Comparison of ENCODE assay signal across 10 cellular contexts in the genomic region with DNA sequence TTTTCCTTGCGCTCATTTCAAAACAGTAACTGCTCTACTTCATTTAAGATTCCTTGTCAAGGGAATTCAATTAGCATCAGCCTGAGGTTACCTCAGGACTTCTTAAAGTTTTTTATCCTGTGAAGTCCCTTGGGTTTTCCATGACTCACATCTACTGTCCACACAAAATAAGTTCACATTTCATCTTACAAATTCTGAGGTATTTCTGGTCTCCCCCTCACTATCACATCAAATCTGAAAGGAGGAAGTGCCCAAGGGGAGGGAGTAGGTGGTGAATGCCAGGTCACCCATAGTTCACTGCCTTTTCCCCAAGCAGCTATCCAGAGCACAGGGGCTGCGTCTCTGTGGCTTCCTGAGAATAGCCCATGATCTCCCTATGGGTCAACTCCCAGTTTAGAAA.
DNase-seq lines count a peak whose midpoint lies in the region; ATAC-seq and TF ChIP-seq lines count a peak whose summit lies in the region.
"Had no signal": no experiment of that assay in that cellular context is flagged by ENCODE, and none has a peak within 500 bp of the region (broad histone marks: within the 10 kb centered on the region; RNA-seq: fewer than 3 reads in every experiment).

No MANE protein-coding gene starts in this region.

- H3K4me1 ChIP-seq in BLaER1 treated with 17β-estradiol and CSF1 and Interleukin-3, amounts not matched to agents 10 nM and 100 nM = peaks cover 5 to 12% (median 7%) of the 10 kb centered on the region in 10 experiments; a peak in 15 of 20 replicates
- H3K4me1 ChIP-seq in OCI-LY3 (ENCODE audit: low read length) (peaks cover 16% of the 10 kb centered on the region), heart right ventricle (peaks cover 0 to 23% (median 11%) of the 10 kb centered on the region in 9 donors), lower lobe of right lung (no peaks in the 10 kb centered on the region)

- H3K36me3 ChIP-seq in BLaER1 treated with 17β-estradiol and CSF1 and Interleukin-3, amounts not matched to agents 10 nM and 100 nM = no peaks in the 10 kb centered on the region
- H3K36me3 ChIP-seq in OCI-LY3 (replicated peaks; ENCODE audit: low read depth, low read length) = no peaks in the 10 kb centered on the region
- no peaks in the 10 kb centered on the region for H3K36me3 ChIP-seq in heart right ventricle
- no peaks in the 10 kb centered on the region for H3K36me3 ChIP-seq in lower lobe of right lung

- intact Hi-C loops in heart right ventricle (cut with DNase I) = loop anchor here in 1 of 10 donors (5.0 kb wide), 1 partner anchor 252 kb away; no protein-coding TSS in a partner anchor
- intact Hi-C loops in lower lobe of right lung (cut with DNase I) = no loop called here

- peak; percentile 10 to 55 for DNase-seq in heart right ventricle
- no peak for DNase-seq in NCI-H2171 treated with DMSO at 0.1 percent for 48 hours (lab: John Stamatoyannopoulos, UW)
- DNase-seq in lower lobe of right lung = no peak
- no peak for DNase-seq in 8988T
- DNase-seq: activated naive CD4-positive, alpha-beta T cell treated with anti-CD3 and anti-CD28 coated beads, Interleukin-2, amount 10 ng/mL, durations not matched to agents 7 days and 5 days; stimulated activated CD4-positive, alpha-beta T cell treated with anti-CD3 and anti-CD28 coated beads, Interleukin-2, amount 100 ng/mL, for 48 hours had no signal

- no peaks in the 10 kb centered on the region for H4K20me1 ChIP-seq in BLaER1 treated with 17β-estradiol and CSF1 and Interleukin-3, amounts not matched to agents 10 nM and 100 nM
- H4K20me1 ChIP-seq in OCI-LY3 (ENCODE audit: insufficient read depth, low read length) = no peaks in the 10 kb centered on the region

- H3K4me2 ChIP-seq in BLaER1 treated with 17β-estradiol and CSF1 and Interleukin-3, amounts not matched to agents 10 nM and 100 nM = peak overlapping the region in 10 of 11 experiments; percentile 1 to 45 (median 16); a peak in 12 of 22 replicates
- H3K4me2 ChIP-seq in OCI-LY3 (ENCODE audit: low read length) = peak overlapping the region; percentile 22; the same call in 1 of the 2 replicates

- H3K79me2 ChIP-seq in OCI-LY3 (ENCODE audit: low read length) = no peaks in the 10 kb centered on the region

- no peaks in the 10 kb centered on the region; a peak in 3 of 22 replicates for H3K9me3 ChIP-seq in BLaER1 treated with 17β-estradiol and CSF1 and Interleukin-3, amounts not matched to agents 10 nM and 100 nM (replicated peaks in 1 of 11)
- H3K9me3 ChIP-seq in OCI-LY3 (ENCODE audit: insufficient read depth, low read length) (no peaks in the 10 kb centered on the region), heart right ventricle (peaks cover 0 to 11% (median 0%) of the 10 kb centered on the region in 11 donors), lower lobe of right lung (no peaks in the 10 kb centered on the region)

- no peak overlapping the region for H2AFZ ChIP-seq in OCI-LY3 (ENCODE audit: low read depth, low read length)

- H3K9ac ChIP-seq in BLaER1 treated with 17β-estradiol and CSF1 and Interleukin-3, amounts not matched to agents 10 nM and 100 nM = no peak overlapping the region
- H3K9ac ChIP-seq in OCI-LY3 (ENCODE audit: low read length) = no peak overlapping the region

- no peak overlapping the region for H3K4me3 ChIP-seq in BLaER1 treated with 17β-estradiol and CSF1 and Interleukin-3, amounts not matched to agents 10 nM and 100 nM
- H3K4me3 ChIP-seq in OCI-LY3 (ENCODE audit: low read length) = no peak overlapping the region
- no peak overlapping the region for H3K4me3 ChIP-seq in heart right ventricle
- H3K4me3 ChIP-seq in lower lobe of right lung = no peak overlapping the region

- H3K27me3 ChIP-seq in BLaER1 treated with 17β-estradiol and CSF1 and Interleukin-3, amounts not matched to agents 10 nM and 100 nM = no peaks in the 10 kb centered on the region
- H3K27me3 ChIP-seq in OCI-LY3 (ENCODE audit: low read depth, low read length) (no peaks in the 10 kb centered on the region), heart right ventricle (no peaks in the 10 kb centered on the region), lower lobe of right lung (ENCODE audit: low read depth) (no peaks in the 10 kb centered on the region)

- H3K27ac ChIP-seq in BLaER1 treated with 17β-estradiol and CSF1 and Interleukin-3, amounts not matched to agents 10 nM and 100 nM = no peak overlapping the region
- no peak overlapping the region for H3K27ac ChIP-seq in OCI-LY3 (ENCODE audit: low read length)
- H3K27ac ChIP-seq in heart right ventricle = peak overlapping the region in 5 of 10 donors; percentile 2 to 45 (median 31)
- no peak overlapping the region for H3K27ac ChIP-seq in lower lobe of right lung

- ATAC-seq in GM21723 (IDR thresholded peaks at IDR 0.05; ENCODE audit: unreplicated experiment) (peak; percentile 75), heart right ventricle (peak; percentile 41 to 97 (median 92)), lower lobe of right lung (no peak), GM19324 (IDR thresholded peaks at IDR 0.05; ENCODE audit: low FRiP score, unreplicated experiment) (no peak)

- TF ChIP-seq CTCF in OCI-LY3 (IDR thresholded peaks at IDR 0.05; ENCODE audit: low read depth, low read length) = no peak
- TF ChIP-seq CTCF in heart right ventricle (IDR thresholded peaks at IDR 0.05) = no peak
- TF ChIP-seq CTCF in lower lobe of right lung (IDR thresholded peaks at IDR 0.05) = no peak

- 41 to 60% methylated on average over 2 of the region's 2 CpGs for WGBS in heart right ventricle, 2 donors

Comparison
In these comparisons a context has a peak if more than half of its experiments do, and no peak if none do; other contexts are left out.
1. ATAC-seq: peak in GM21723 (single experiment) and heart right ventricle (8 of 8); none in lower lobe of right lung (0 of 2) and GM19324 (single experiment).
2. DNase-seq: peak in heart right ventricle (2 of 2); none in NCI-H2171 treated with DMSO at 0.1 percent for 48 hours (single experiment), lower lobe of right lung (single experiment) and 8988T (single experiment).